17 cellular contexts compared by ENCODE assay signal in genomic region chr6:3759656-3760245, GRCh38.
A peak's percentile ranks its signal among the peaks of the same experiment; 100 is the strongest.
DNase-seq lines count a peak whose midpoint lies in the region; ATAC-seq lines count a peak whose summit lies in the region.
"Had no signal": no experiment of that assay in that cellular context is flagged by ENCODE, and none has a peak within 500 bp of the region (broad histone marks: within the 10 kb centered on the region; RNA-seq: fewer than 3 reads in every experiment).

No MANE protein-coding gene starts in this region.

- no peaks in the 10 kb centered on the region for H3K9me3 Mint-ChIP-seq in effector memory CD8-positive, alpha-beta T cell
- H3K9me3 Mint-ChIP-seq: activated CD4-positive, alpha-beta memory T cell treated with anti-CD3 and anti-CD28 coated beads, Interleukin-2, amount 10 ng/mL, durations not matched to agents 7 days and 5 days; CD8-positive, alpha-beta memory T cell; GM23338; immature natural killer cell had no signal

- ATAC-seq in effector memory CD8-positive, alpha-beta T cell (replicated peaks) = no peak
- ATAC-seq: foreskin keratinocyte, GM23338 had no signal

- peaks cover 0 to 3% of the 10 kb centered on the region in 2 donors for H3K27me3 Mint-ChIP-seq in effector memory CD8-positive, alpha-beta T cell

- H3K4me1 Mint-ChIP-seq in effector memory CD8-positive, alpha-beta T cell (ENCODE audit: low read depth in 2 of 2) = no peaks in the 10 kb centered on the region
- H3K4me1 Mint-ChIP-seq: activated CD4-positive, alpha-beta memory T cell treated with anti-CD3 and anti-CD28 coated beads, Interleukin-2, amount 10 ng/mL, durations not matched to agents 7 days and 5 days; CD8-positive, alpha-beta memory T cell; immature natural killer cell had no signal

- DNase-seq in GM04503 (ENCODE audit: low read depth) (peak; percentile 75), astrocyte of the hippocampus (ENCODE audit: low read depth, low spot score) (peak; percentile 84), glomerular visceral epithelial cell (ENCODE audit: extremely low spot score) (peak; percentile 33), stromal cell of bone marrow (ENCODE audit: low read depth) (peak; percentile 85), activated gamma-delta T cell (lab: John Stamatoyannopoulos, UW) (no peak), NCI-H82 (lab: John Stamatoyannopoulos, UW) (no peak), NCI-H526 (lab: John Stamatoyannopoulos, UW) (no peak)
- DNase-seq in effector memory CD8-positive, alpha-beta T cell = no peak
- DNase-seq: activated CD4-positive, alpha-beta memory T cell treated with anti-CD3 and anti-CD28 coated beads, Interleukin-2, amount 10 ng/mL, durations not matched to agents 7 days and 5 days; activated gamma-delta T cell treated with Interleukin-2 at 50 U/mL for 16 hours; CD8-positive, alpha-beta memory T cell; GDM1; immature natural killer cell; NCI-H2081; Right ventricle myocardium superior had no signal

- no peak overlapping the region for H3K27ac Mint-ChIP-seq in effector memory CD8-positive, alpha-beta T cell
- H3K27ac Mint-ChIP-seq: activated CD4-positive, alpha-beta memory T cell treated with anti-CD3 and anti-CD28 coated beads, Interleukin-2, amount 10 ng/mL, durations not matched to agents 7 days and 5 days; CD8-positive, alpha-beta memory T cell; GM23338; immature natural killer cell had no signal

- no peaks in the 10 kb centered on the region for H3K36me3 Mint-ChIP-seq in effector memory CD8-positive, alpha-beta T cell (ENCODE audit: insufficient read depth)
- H3K36me3 Mint-ChIP-seq: CD8-positive, alpha-beta memory T cell; immature natural killer cell had no signal

- H3K4me3 Mint-ChIP-seq in effector memory CD8-positive, alpha-beta T cell = no peak overlapping the region
- H3K4me3 Mint-ChIP-seq: activated CD4-positive, alpha-beta memory T cell treated with anti-CD3 and anti-CD28 coated beads, Interleukin-2, amount 10 ng/mL, durations not matched to agents 7 days and 5 days; CD8-positive, alpha-beta memory T cell; GM23338; immature natural killer cell had no signal

Comparison
In these comparisons a context has a peak if more than half of its experiments do, and no peak if none do; other contexts are left out.
1. DNase-seq: peak in GM04503 (single experiment), astrocyte of the hippocampus (single experiment), glomerular visceral epithelial cell (single experiment) and stromal cell of bone marrow (single experiment); none in activated gamma-delta T cell (single experiment), effector memory CD8-positive, alpha-beta T cell (0 of 3), NCI-H82 (single experiment) and NCI-H526 (0 of 2).